Comparison of ENCODE assay signal across 1 cellular context in genomic region chrX:44675364-44676024, GRCh38.
TF ChIP-seq lines count a peak whose summit lies in the region.

No MANE protein-coding gene starts in this region.

TF ChIP-seq in HEK293, 187 proteins besides CTCF, POLR2A, EP300 and RAD21 (continued from another document and continues in another):
- TF ChIP-seq GLI2 (tag by site-specific recombination; IDR thresholded peaks at IDR 0.05; ENCODE audit: borderline replicate concordance, low read depth) (no peak), ZNF473 (tag by site-specific recombination; IDR thresholded peaks at IDR 0.05) (no peak), ZNF701 (tag by site-specific recombination; IDR thresholded peaks at IDR 0.05) (no peak), ZNF792 (tag by site-specific recombination; IDR thresholded peaks at IDR 0.05) (no peak), ZNF555 (tag by site-specific recombination; conservative IDR thresholded peaks at IDR 0.05) (no peak), ZIC2 (tag by site-specific recombination; IDR thresholded peaks at IDR 0.05) (peak; percentile 74), ZNF140 (tag by site-specific recombination; IDR thresholded peaks at IDR 0.05) (no peak), ZSCAN5A (tag by site-specific recombination; IDR thresholded peaks at IDR 0.05) (0 out of 2 replicates have a peak, but pooled peaks have one; percentile 63), ZNF514 (tag by site-specific recombination; IDR thresholded peaks at IDR 0.05) (no peak), KLF10 (tag by site-specific recombination; IDR thresholded peaks at IDR 0.05) (peak; percentile 91), ZBTB20 (tag by site-specific recombination; IDR thresholded peaks at IDR 0.05) (peak; percentile 26; the same call in 1 of the 2 replicates), ZNF24 (tag by site-specific recombination; IDR thresholded peaks at IDR 0.05) (no peak), ZNF416 (tag by site-specific recombination; IDR thresholded peaks at IDR 0.05) (no peak), ZNF26 (tag by site-specific recombination; IDR thresholded peaks at IDR 0.05) (no peak), ZNF76 (tag by site-specific recombination; IDR thresholded peaks at IDR 0.05; ENCODE audit: borderline replicate concordance, low read depth) (no peak), KLF16 (tag by site-specific recombination; IDR thresholded peaks at IDR 0.05) (no peak), ZFP41 (tag by site-specific recombination; IDR thresholded peaks at IDR 0.05; ENCODE audit: borderline replicate concordance) (no peak), ZNF654 (tag by site-specific recombination; IDR thresholded peaks at IDR 0.05; ENCODE audit: low read depth) (no peak), ZNF423 (tag by site-specific recombination; IDR thresholded peaks at IDR 0.05) (peak; percentile 72; the same call in 1 of the 2 replicates), SETDB1 (IDR thresholded peaks at IDR 0.05; ENCODE audit: insufficient read length, low read length) (peak; percentile 33), KLF8 (tag by site-specific recombination; IDR thresholded peaks at IDR 0.05) (no peak), SP7 (tag by site-specific recombination; IDR thresholded peaks at IDR 0.05) (peak; percentile 74), SCRT1 (tag by site-specific recombination; IDR thresholded peaks at IDR 0.05; ENCODE audit: borderline replicate concordance) (no peak), ZNF19 (tag by site-specific recombination; IDR thresholded peaks at IDR 0.05; ENCODE audit: low read depth) (no peak), FEZF1 (tag by site-specific recombination; IDR thresholded peaks at IDR 0.05) (peak; percentile 66), ZNF518A (tag by site-specific recombination; conservative IDR thresholded peaks at IDR 0.05; ENCODE audit: low read depth) (no peak), WT1 (tag by site-specific recombination; IDR thresholded peaks at IDR 0.05) (no peak), ZNF184 (tag by site-specific recombination; IDR thresholded peaks at IDR 0.05) (0 out of 2 replicates have a peak, but pooled peaks have one; percentile 40), ZNF175 (tag by site-specific recombination; IDR thresholded peaks at IDR 0.05) (no peak), GLIS2 (tag by site-specific recombination; IDR thresholded peaks at IDR 0.05) (peak; percentile 64; the same call in 1 of the 2 replicates), GLIS1 (tag by site-specific recombination; IDR thresholded peaks at IDR 0.05) (no peak; the same call in 1 of the 2 replicates), EGR2 (tag by site-specific recombination; IDR thresholded peaks at IDR 0.05; ENCODE audit: low read depth) (peak; percentile 94), ZNF132 (tag by site-specific recombination; IDR thresholded peaks at IDR 0.05; ENCODE audit: borderline replicate concordance) (no peak), ZNF266 (tag by site-specific recombination; IDR thresholded peaks at IDR 0.05; ENCODE audit: low read depth) (no peak), ZNF248 (tag by site-specific recombination; IDR thresholded peaks at IDR 0.05) (no peak), ZNF610 (tag by site-specific recombination; IDR thresholded peaks at IDR 0.05; ENCODE audit: borderline replicate concordance) (peak; percentile 32; the same call in 1 of the 2 replicates), ZNF391 (tag by site-specific recombination; IDR thresholded peaks at IDR 0.05; ENCODE audit: borderline replicate concordance, low read depth) (no peak), ZNF776 (tag by site-specific recombination; IDR thresholded peaks at IDR 0.05; ENCODE audit: borderline replicate concordance) (no peak), SP3 (tag by site-specific recombination; IDR thresholded peaks at IDR 0.05) (peak; percentile 37; the same call in 1 of the 2 replicates), ZNF133 (tag by site-specific recombination; IDR thresholded peaks at IDR 0.05) (no peak), SCRT2 (tag by site-specific recombination; IDR thresholded peaks at IDR 0.05) (no peak), ZNF501 (tag by site-specific recombination; IDR thresholded peaks at IDR 0.05) (no peak), ZNF621 (tag by site-specific recombination; IDR thresholded peaks at IDR 0.05) (no peak), ZNF211 (tag by site-specific recombination; IDR thresholded peaks at IDR 0.05; ENCODE audit: low read depth) (no peak)
- TF ChIP-seq, protein P1, sequence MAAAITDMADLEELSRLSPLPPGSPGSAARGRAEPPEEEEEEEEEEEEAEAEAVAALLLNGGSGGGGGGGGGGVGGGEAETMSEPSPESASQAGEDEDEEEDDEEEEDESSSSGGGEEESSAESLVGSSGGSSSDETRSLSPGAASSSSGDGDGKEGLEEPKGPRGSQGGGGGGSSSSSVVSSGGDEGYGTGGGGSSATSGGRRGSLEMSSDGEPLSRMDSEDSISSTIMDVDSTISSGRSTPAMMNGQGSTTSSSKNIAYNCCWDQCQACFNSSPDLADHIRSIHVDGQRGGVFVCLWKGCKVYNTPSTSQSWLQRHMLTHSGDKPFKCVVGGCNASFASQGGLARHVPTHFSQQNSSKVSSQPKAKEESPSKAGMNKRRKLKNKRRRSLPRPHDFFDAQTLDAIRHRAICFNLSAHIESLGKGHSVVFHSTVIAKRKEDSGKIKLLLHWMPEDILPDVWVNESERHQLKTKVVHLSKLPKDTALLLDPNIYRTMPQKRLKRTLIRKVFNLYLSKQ (tag by site-specific recombination; IDR thresholded peaks at IDR 0.05; ENCODE audit: borderline replicate concordance) = no peak
- TF ChIP-seq, protein P2, sequence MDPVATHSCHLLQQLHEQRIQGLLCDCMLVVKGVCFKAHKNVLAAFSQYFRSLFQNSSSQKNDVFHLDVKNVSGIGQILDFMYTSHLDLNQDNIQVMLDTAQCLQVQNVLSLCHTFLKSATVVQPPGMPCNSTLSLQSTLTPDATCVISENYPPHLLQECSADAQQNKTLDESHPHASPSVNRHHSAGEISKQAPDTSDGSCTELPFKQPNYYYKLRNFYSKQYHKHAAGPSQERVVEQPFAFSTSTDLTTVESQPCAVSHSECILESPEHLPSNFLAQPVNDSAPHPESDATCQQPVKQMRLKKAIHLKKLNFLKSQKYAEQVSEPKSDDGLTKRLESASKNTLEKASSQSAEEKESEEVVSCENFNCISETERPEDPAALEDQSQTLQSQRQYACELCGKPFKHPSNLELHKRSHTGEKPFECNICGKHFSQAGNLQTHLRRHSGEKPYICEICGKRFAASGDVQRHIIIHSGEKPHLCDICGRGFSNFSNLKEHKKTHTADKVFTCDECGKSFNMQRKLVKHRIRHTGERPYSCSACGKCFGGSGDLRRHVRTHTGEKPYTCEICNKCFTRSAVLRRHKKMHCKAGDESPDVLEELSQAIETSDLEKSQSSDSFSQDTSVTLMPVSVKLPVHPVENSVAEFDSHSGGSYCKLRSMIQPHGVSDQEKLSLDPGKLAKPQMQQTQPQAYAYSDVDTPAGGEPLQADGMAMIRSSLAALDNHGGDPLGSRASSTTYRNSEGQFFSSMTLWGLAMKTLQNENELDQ (tag by site-specific recombination; IDR thresholded peaks at IDR 0.05; ENCODE audit: low read depth) = no peak
- TF ChIP-seq, protein P3, sequence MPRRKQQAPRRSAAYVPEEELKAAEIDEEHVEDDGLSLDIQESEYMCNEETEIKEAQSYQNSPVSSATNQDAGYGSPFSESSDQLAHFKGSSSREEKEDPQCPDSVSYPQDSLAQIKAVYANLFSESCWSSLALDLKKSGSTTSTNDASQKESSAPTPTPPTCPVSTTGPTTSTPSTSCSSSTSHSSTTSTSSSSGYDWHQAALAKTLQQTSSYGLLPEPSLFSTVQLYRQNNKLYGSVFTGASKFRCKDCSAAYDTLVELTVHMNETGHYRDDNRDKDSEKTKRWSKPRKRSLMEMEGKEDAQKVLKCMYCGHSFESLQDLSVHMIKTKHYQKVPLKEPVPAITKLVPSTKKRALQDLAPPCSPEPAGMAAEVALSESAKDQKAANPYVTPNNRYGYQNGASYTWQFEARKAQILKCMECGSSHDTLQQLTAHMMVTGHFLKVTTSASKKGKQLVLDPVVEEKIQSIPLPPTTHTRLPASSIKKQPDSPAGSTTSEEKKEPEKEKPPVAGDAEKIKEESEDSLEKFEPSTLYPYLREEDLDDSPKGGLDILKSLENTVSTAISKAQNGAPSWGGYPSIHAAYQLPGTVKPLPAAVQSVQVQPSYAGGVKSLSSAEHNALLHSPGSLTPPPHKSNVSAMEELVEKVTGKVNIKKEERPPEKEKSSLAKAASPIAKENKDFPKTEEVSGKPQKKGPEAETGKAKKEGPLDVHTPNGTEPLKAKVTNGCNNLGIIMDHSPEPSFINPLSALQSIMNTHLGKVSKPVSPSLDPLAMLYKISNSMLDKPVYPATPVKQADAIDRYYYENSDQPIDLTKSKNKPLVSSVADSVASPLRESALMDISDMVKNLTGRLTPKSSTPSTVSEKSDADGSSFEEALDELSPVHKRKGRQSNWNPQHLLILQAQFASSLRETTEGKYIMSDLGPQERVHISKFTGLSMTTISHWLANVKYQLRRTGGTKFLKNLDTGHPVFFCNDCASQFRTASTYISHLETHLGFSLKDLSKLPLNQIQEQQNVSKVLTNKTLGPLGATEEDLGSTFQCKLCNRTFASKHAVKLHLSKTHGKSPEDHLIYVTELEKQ (tag by site-specific recombination; IDR thresholded peaks at IDR 0.05; ENCODE audit: borderline replicate concordance) = no peak; the same call in 1 of the 2 replicates
- TF ChIP-seq, protein P4, sequence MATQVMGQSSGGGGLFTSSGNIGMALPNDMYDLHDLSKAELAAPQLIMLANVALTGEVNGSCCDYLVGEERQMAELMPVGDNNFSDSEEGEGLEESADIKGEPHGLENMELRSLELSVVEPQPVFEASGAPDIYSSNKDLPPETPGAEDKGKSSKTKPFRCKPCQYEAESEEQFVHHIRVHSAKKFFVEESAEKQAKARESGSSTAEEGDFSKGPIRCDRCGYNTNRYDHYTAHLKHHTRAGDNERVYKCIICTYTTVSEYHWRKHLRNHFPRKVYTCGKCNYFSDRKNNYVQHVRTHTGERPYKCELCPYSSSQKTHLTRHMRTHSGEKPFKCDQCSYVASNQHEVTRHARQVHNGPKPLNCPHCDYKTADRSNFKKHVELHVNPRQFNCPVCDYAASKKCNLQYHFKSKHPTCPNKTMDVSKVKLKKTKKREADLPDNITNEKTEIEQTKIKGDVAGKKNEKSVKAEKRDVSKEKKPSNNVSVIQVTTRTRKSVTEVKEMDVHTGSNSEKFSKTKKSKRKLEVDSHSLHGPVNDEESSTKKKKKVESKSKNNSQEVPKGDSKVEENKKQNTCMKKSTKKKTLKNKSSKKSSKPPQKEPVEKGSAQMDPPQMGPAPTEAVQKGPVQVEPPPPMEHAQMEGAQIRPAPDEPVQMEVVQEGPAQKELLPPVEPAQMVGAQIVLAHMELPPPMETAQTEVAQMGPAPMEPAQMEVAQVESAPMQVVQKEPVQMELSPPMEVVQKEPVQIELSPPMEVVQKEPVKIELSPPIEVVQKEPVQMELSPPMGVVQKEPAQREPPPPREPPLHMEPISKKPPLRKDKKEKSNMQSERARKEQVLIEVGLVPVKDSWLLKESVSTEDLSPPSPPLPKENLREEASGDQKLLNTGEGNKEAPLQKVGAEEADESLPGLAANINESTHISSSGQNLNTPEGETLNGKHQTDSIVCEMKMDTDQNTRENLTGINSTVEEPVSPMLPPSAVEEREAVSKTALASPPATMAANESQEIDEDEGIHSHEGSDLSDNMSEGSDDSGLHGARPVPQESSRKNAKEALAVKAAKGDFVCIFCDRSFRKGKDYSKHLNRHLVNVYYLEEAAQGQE (tag by site-specific recombination; IDR thresholded peaks at IDR 0.05) = no peak
